Comparison of ENCODE assay signal across 8 cellular contexts in the genomic region with DNA sequence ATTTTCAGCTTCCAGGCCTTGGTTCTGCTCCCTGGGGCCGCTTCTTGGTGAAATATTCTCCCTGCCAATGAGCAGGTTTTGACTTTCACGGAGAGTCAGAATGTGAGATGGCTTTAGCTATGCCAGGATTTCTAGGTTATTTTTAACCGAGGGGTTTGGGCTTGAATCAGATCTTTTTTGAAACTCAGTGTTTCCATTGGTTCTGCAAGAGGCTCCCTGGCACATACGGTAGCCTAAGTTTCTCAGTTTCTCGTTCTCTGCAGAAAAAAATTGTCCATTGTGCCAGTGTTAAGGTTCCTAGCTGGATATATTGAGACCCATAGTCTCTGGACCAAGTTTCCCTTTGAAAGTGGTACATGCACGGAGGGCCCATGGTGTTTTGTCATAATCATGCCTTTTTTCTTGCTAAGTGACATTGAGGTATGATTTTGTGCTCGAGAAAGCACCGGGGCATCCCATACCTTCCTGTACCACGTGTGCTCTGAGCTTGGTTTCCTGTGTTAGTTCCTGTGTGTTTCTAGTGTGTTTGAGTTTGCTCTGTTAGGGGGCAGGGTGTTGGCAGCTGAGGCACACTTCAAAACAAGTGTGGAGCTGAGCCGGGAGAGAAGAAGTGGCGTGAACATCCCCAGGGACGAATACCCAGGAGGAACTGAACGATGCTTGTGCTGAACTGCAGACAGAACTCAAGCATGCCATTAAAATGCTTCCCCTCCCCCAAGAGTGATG.
A peak's percentile ranks its signal among the peaks of the same experiment; 100 is the strongest.
DNase-seq lines count a peak whose midpoint lies in the region; ATAC-seq and TF ChIP-seq lines count a peak whose summit lies in the region.

No MANE protein-coding gene starts in this region.

- H3K4me1 ChIP-seq in mucosa of descending colon (ENCODE audit: low read depth): no peaks in the 10 kb centered on the region

- peak overlapping the region; percentile 93 for H3K27ac Mint-ChIP-seq in CD4-positive, alpha-beta T cell

- no peaks in the 10 kb centered on the region for H3K36me3 Mint-ChIP-seq in CD4-positive, alpha-beta T cell (ENCODE audit: low read depth)

- H3K4me1 Mint-ChIP-seq in CD4-positive, alpha-beta T cell (ENCODE audit: low read depth): peaks cover 58% of the 10 kb centered on the region

- H3K4me3 ChIP-seq in mucosa of descending colon: no peak overlapping the region

- ATAC-seq in CD4-positive, alpha-beta T cell (ENCODE audit: poor library complexity): peak; percentile 99
- ATAC-seq in HG02884 (IDR thresholded peaks at IDR 0.05; ENCODE audit: unreplicated experiment) (peak; percentile 79), mucosa of descending colon (peak; percentile 95)

- no peaks in the 10 kb centered on the region for H3K27me3 Mint-ChIP-seq in CD4-positive, alpha-beta T cell

- H3K27me3 ChIP-seq in CD4-positive, alpha-beta T cell (ENCODE audit: control insufficient read depth, insufficient read depth, low read length): no peaks in the 10 kb centered on the region

- H3K9me3 Mint-ChIP-seq in CD4-positive, alpha-beta T cell: no peaks in the 10 kb centered on the region

- no peaks in the 10 kb centered on the region for H3K9me3 ChIP-seq in CD4-positive, alpha-beta T cell (ENCODE audit: control insufficient read depth, low read length)
- no peaks in the 10 kb centered on the region for H3K9me3 ChIP-seq in mucosa of descending colon

- peak overlapping the region; percentile 71 for H3K4me3 Mint-ChIP-seq in CD4-positive, alpha-beta T cell

- peak overlapping the region; percentile 74 for H3K27ac ChIP-seq in CD4-positive, alpha-beta T cell (ENCODE audit: low read depth, low read length)

- no peaks in the 10 kb centered on the region for H3K36me3 ChIP-seq in mucosa of descending colon (ENCODE audit: low read depth)

- DNase-seq in CD4-positive, alpha-beta T cell: peak in 9 of 10 experiments; percentile 15 to 49 (median 40)
- DNase-seq in activated CD4-positive, alpha-beta T cell treated with anti-CD3 and anti-CD28 coated beads, Interleukin-2, amount 50 U/mL, for 1 hour: peak; percentile 21
- DNase-seq in mucosa of descending colon (peak in 1 of 3 donors; percentile 17), H4 (ENCODE audit: low spot score) (no peak), putamen (ENCODE audit: low spot score) (no peak), NCI-H1105 treated with DMSO at 0.1 percent for 48 hours (lab: John Stamatoyannopoulos, UW) (no peak), GOT3 (lab: John Stamatoyannopoulos, UW) (no peak)

- POLR2A ChIA-PET in CD4-positive, alpha-beta T cell (lab: Charles Lee): interaction anchor here (0.7 to 4.1 kb wide), 25 partner anchors 8 to 1410 kb away, joined by 3 to 93 read pairs (median 4); a partner anchor contains a TSS

- intact Hi-C loops in CD4-positive, alpha-beta T cell (cut with DNase I, micrococcal nuclease): loop anchor here in 1 of 2 experiments (2.0 kb wide), 1 partner anchor 127 kb away; a partner anchor contains a TSS
- intact Hi-C loops in mucosa of descending colon (cut with DNase I, micrococcal nuclease): no loop called here

- TF ChIP-seq CTCF in CD4-positive, alpha-beta T cell (IDR thresholded peaks at IDR 0.05): no peak
- no peak for TF ChIP-seq CTCF in mucosa of descending colon (IDR thresholded peaks at IDR 0.05)

- CTCF ChIA-PET in CD4-positive, alpha-beta T cell (lab: Charles Lee): interaction anchor here (0.6 kb wide), 1 partner anchor 24 kb away, joined by 3 read pairs; no protein-coding TSS in a partner anchor

Comparison
In these comparisons a context has a peak if more than half of its experiments do, and no peak if none do; other contexts are left out.
1. DNase-seq: peak in CD4-positive, alpha-beta T cell (9 of 10) and activated CD4-positive, alpha-beta T cell treated with anti-CD3 and anti-CD28 coated beads, Interleukin-2, amount 50 U/mL, for 1 hour (single experiment); none in H4 (single experiment), putamen (single experiment), NCI-H1105 treated with DMSO at 0.1 percent for 48 hours (single experiment) and GOT3 (single experiment).
2. Peak in every context shown above with its lines, with median percentiles within 50 percentile points of each other: ATAC-seq.